In the genomic region with DNA sequence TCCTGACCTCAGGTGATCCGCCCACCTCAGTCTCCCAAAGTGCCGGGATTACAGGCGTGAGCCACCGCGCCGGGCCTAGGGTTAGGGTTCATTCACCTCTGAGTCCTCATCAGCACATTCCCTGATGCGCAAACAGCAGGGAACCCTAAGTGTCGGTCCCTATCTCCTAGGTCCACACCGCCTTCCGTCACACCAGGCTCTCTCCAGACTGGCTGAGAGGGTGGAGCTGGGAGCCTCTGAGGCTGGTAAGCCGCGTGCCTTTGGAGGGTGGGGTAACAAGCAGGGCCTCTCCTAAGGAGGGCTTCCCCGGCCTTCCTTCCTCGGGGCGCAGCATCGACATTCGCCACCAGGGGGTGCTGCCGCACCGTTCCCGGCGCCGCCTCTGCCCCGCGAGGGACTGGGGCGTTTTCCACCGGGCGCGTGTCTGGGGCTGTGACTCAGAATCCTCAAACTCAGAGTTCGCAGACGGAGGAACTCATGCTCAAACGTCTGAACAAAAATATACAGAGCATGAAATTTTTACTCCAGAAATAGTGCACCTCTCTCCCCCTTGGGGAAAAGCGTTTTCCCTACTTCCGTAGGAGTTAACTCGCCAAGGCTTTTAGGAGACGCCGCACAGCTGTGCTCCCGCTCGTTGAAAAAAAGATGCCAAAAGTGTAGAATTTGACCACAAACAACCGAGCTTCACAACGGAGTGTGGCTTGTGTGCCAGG, we compare ENCODE assay signal across 1 cellular context.
TF ChIP-seq lines count a peak whose summit lies in the region.

No MANE protein-coding gene starts in this region.

TF ChIP-seq in H1, 55 proteins besides CTCF, POLR2A, EP300 and RAD21 (continued from another document):
- TF ChIP-seq KDM1A (IDR thresholded peaks at IDR 0.05; ENCODE audit: borderline replicate concordance, low read length) = 0 out of 2 replicates have a peak, but pooled peaks have one; percentile 13
- peak; percentile 51 for TF ChIP-seq JUND (IDR thresholded peaks at IDR 0.05; ENCODE audit: low read length)
- 0 out of 2 replicates have a peak, but pooled peaks have one; percentile 40 for TF ChIP-seq GABPA (IDR thresholded peaks at IDR 0.05; ENCODE audit: borderline replicate concordance, insufficient read depth, low read length)
- TF ChIP-seq BACH1 (IDR thresholded peaks at IDR 0.05; ENCODE audit: low read length) = peak; percentile 45; the same call in 1 of the 2 replicates
- TF ChIP-seq ZNF274 (IDR thresholded peaks at IDR 0.05; ENCODE audit: borderline replicate concordance, extremely low read depth, low read length) = no peak
- TF ChIP-seq TBP (IDR thresholded peaks at IDR 0.05; ENCODE audit: low read depth, low read length) = 0 out of 2 replicates have a peak, but pooled peaks have one; percentile 24
- TF ChIP-seq EGR1 (IDR thresholded peaks at IDR 0.05; ENCODE audit: borderline replicate concordance, low read depth, low read length) = no peak
- TF ChIP-seq, protein P1, sequence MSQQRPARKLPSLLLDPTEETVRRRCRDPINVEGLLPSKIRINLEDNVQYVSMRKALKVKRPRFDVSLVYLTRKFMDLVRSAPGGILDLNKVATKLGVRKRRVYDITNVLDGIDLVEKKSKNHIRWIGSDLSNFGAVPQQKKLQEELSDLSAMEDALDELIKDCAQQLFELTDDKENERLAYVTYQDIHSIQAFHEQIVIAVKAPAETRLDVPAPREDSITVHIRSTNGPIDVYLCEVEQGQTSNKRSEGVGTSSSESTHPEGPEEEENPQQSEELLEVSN (IDR thresholded peaks at IDR 0.05) = 0 out of 2 replicates have a peak, but pooled peaks have one; percentile 29
- peak; percentile 15; the same call in 1 of the 2 replicates for TF ChIP-seq RXRA (IDR thresholded peaks at IDR 0.05; ENCODE audit: insufficient read depth, low read depth, low read length)
- TF ChIP-seq PHF8 (conservative IDR thresholded peaks at IDR 0.05; ENCODE audit: low read depth, low read length) = no peak
- no peak for TF ChIP-seq KDM4A (IDR thresholded peaks at IDR 0.05; ENCODE audit: low read depth, low read length, severe bottlenecking)
- no peak; the same call in 1 of the 2 replicates for TF ChIP-seq CHD2 (IDR thresholded peaks at IDR 0.05; ENCODE audit: low read length)
- TF ChIP-seq, protein P2, sequence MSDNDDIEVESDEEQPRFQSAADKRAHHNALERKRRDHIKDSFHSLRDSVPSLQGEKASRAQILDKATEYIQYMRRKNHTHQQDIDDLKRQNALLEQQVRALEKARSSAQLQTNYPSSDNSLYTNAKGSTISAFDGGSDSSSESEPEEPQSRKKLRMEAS (IDR thresholded peaks at IDR 0.05) = peak; percentile 83
- TF ChIP-seq EZH2 (IDR thresholded peaks at IDR 0.05; ENCODE audit: low read depth, low read length, severe bottlenecking) = peak; percentile 38
- TF ChIP-seq HDAC2 (IDR thresholded peaks at IDR 0.05; ENCODE audit: borderline replicate concordance in 1 of 2, low read depth in 2 of 2, low read length in 2 of 2) = 0 out of 4 replicates have a peak, but pooled peaks of 1 of the 2 experiments have one; percentile 22
- no peak for TF ChIP-seq ASH2L (IDR thresholded peaks at IDR 0.05; ENCODE audit: low read length)
- TF ChIP-seq SUZ12 (IDR thresholded peaks at IDR 0.05; ENCODE audit: low read length) = no peak
